ENCODE assay signal across 1 cellular context in the genomic region with DNA sequence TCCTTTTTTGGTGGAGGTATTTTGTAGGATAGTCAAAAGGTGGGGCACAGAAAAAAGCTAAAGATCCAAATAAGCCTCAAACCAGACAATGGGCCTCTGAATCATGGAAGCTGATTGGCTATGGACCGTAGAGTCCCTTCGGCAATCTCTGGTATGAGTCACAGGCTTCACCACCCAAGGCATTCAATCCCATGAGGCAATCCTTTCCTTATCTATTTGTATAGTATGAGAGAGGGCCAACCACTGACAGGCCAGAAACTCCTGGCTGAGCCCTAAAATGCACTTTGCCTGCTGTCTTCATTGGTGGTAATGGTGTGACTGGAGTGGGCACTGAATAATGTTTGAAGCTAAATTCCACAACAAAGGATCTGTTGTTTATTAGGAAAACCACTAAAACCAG.
TF ChIP-seq lines count a peak whose summit lies in the region.

No MANE protein-coding gene starts in this region.

TF ChIP-seq in H1, 55 proteins besides CTCF, POLR2A, EP300 and RAD21:
- TF ChIP-seq TAF7 (optimal IDR thresholded peaks at IDR 0.05; ENCODE audit: borderline replicate concordance, low read depth, low read length) (no peak), CEBPB (IDR thresholded peaks at IDR 0.05; ENCODE audit: low read depth, low read length) (no peak), POU5F1 (IDR thresholded peaks at IDR 0.05; ENCODE audit: low read depth, low read length) (no peak), POLR2AphosphoS5 (IDR thresholded peaks at IDR 0.05; ENCODE audit: low read depth, low read length) (no peak), RXRA (IDR thresholded peaks at IDR 0.05; ENCODE audit: insufficient read depth, low read depth, low read length) (no peak), CBX8 (IDR thresholded peaks at IDR 0.05; ENCODE audit: borderline replicate concordance, low read depth, low read length) (no peak), SUZ12 (IDR thresholded peaks at IDR 0.05; ENCODE audit: low read length) (no peak), PHF8 (conservative IDR thresholded peaks at IDR 0.05; ENCODE audit: low read depth, low read length) (no peak), CHD2 (IDR thresholded peaks at IDR 0.05; ENCODE audit: low read length) (no peak)
- TF ChIP-seq, protein P1, sequence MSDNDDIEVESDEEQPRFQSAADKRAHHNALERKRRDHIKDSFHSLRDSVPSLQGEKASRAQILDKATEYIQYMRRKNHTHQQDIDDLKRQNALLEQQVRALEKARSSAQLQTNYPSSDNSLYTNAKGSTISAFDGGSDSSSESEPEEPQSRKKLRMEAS (IDR thresholded peaks at IDR 0.05): no peak
